Comparison of ENCODE assay signal across 21 cellular contexts in the genomic region with DNA sequence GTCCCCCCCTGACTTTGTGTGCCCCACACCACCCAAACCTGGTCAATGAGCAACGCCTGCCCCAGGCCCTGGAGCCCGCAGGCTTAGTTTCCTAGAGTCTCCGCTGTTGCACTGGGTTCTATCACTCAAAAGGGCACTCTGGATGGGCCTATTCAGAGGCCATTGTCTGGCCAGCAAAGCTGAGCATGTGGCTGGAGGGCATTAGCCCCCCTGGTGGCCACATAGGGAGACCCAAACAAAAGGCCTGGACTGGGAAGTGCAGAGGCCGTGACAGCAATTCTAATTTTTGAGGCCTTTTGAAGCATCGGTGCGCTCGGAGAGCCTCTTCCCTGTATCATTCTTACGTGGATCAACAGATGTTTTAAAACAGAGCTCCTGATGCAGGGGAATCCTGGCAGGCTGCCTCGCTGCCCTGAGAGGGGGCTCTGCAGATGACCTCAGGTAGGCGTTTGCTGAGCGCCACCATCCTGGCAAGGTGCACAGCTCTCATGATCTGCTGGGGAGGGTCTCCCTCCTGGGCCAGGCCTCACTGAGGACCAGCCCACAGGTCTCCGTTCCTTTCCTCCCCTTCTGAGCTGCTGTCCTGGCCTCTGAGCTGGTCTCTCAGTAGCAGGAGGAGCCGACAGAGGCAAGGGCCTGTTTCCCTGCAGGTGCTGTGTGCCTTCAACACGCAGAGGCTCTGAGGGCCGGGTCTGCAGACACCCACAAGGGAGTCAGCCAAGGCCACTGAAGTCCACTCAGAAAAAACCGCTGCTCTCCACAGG.
DNase-seq lines count a peak whose midpoint lies in the region; ATAC-seq and TF ChIP-seq lines count a peak whose summit lies in the region.
"Had no signal": no experiment of that assay in that cellular context is flagged by ENCODE, and none has a peak within 500 bp of the region (broad histone marks: within the 10 kb centered on the region; RNA-seq: fewer than 3 reads in every experiment).

No MANE protein-coding gene starts in this region.

- DNase-seq in ELF-1 (ENCODE audit: low read depth, low spot score) (peak; percentile 80), NB4 (ENCODE audit: low read depth) (no peak), endodermal cell (peak; percentile 63), neural progenitor cell (ENCODE audit: low spot score) (peak; percentile 84), heart left ventricle (no peak), NCI-H1417 treated with DMSO at 0.1 percent for 48 hours (lab: John Stamatoyannopoulos, UW) (no peak), NCI-H1048 (lab: John Stamatoyannopoulos, UW) (no peak)
- DNase-seq: DMS79, GM23248, KBM-7, NCI-H1436, NCI-H1930, NCI-H226, NCI-H524, NCI-H82, PC-9, SIG-M5 had no signal

- peaks cover 2% of the 10 kb centered on the region for H3K9me3 Mint-ChIP-seq in endodermal cell
- H3K9me3 Mint-ChIP-seq in neural progenitor cell = no peaks in the 10 kb centered on the region

- WGBS in endodermal cell (ENCODE audit: insufficient coverage in 1 of 2, insufficient read length in 1 of 2), 2 experiments = 81 to 91% methylated on average over 11 to 16 of the region's 16 CpGs
- WGBS in heart left ventricle, 4 donors = 87 to 91% (median 90%) methylated on average over 15 to 16 of the region's 16 CpGs

- no peaks in the 10 kb centered on the region for H3K36me3 Mint-ChIP-seq in endodermal cell (ENCODE audit: low read depth)
- no peaks in the 10 kb centered on the region for H3K36me3 Mint-ChIP-seq in neural progenitor cell

- H3K4me1 Mint-ChIP-seq in endodermal cell = no peaks in the 10 kb centered on the region
- peaks cover 44% of the 10 kb centered on the region for H3K4me1 Mint-ChIP-seq in neural progenitor cell

- no peak overlapping the region for H3K4me3 Mint-ChIP-seq in endodermal cell
- H3K4me3 Mint-ChIP-seq in neural progenitor cell = no peak overlapping the region

- H3K79me2 ChIP-seq in neural progenitor cell (ENCODE audit: low read depth) = no peaks in the 10 kb centered on the region

- intact Hi-C loops in heart left ventricle (cut with DNase I) = no loop called here

- peak; percentile 12 for TF ChIP-seq CTCF in NB4 (IDR thresholded peaks at IDR 0.05; ENCODE audit: low read depth, low read length)
- TF ChIP-seq CTCF in endodermal cell (conservative IDR thresholded peaks at IDR 0.05) = peak; percentile 65
- TF ChIP-seq CTCF in neural progenitor cell (IDR thresholded peaks at IDR 0.05) = peak; percentile 50
- TF ChIP-seq CTCF in heart left ventricle (IDR thresholded peaks at IDR 0.05) = no peak

- no peak for ATAC-seq in heart left ventricle
- ATAC-seq in GM21447 (IDR thresholded peaks at IDR 0.05; ENCODE audit: unreplicated experiment) = no peak

- peaks cover 15% of the 10 kb centered on the region for H3F3A ChIP-seq in neural progenitor cell (ENCODE audit: low read depth)

- H3K4me2 ChIP-seq in neural progenitor cell = peak overlapping the region; percentile 45
- H3K4me2 ChIP-seq: A549; BLaER1 treated with 17β-estradiol and CSF1 and Interleukin-3, amounts not matched to agents 10 nM and 100 nM; PC-9 had no signal

- no peaks in the 10 kb centered on the region for H3K27me3 ChIP-seq in endodermal cell (ENCODE audit: control insufficient read depth, insufficient read depth, low read length, poor library complexity, severe bottlenecking)
- no peaks in the 10 kb centered on the region for H3K27me3 ChIP-seq in neural progenitor cell
- no peaks in the 10 kb centered on the region for H3K27me3 ChIP-seq in heart left ventricle
- H3K27me3 ChIP-seq: BLaER1 treated with 17β-estradiol and CSF1 and Interleukin-3, amounts not matched to agents 10 nM and 100 nM had no signal

- peak overlapping the region; percentile 79 for H2AFZ ChIP-seq in neural progenitor cell (replicated peaks)
- H2AFZ ChIP-seq: GM23248, PC-9 had no signal

- no peaks in the 10 kb centered on the region for H3K4me1 ChIP-seq in endodermal cell (ENCODE audit: control insufficient read depth, insufficient read depth, low read length)
- peaks cover 20% of the 10 kb centered on the region for H3K4me1 ChIP-seq in neural progenitor cell
- H3K4me1 ChIP-seq in heart left ventricle = no peaks in the 10 kb centered on the region
- H3K4me1 ChIP-seq: A549 had no signal

- no peak for TF ChIP-seq POLR2A in NB4 (IDR thresholded peaks at IDR 0.05; ENCODE audit: extremely low read depth, insufficient read length)
- no peak for TF ChIP-seq POLR2A in heart left ventricle (IDR thresholded peaks at IDR 0.05)

- H4K20me1 ChIP-seq in neural progenitor cell (ENCODE audit: low read depth) = no peaks in the 10 kb centered on the region
- H4K20me1 ChIP-seq: BLaER1 treated with 17β-estradiol and CSF1 and Interleukin-3, amounts not matched to agents 10 nM and 100 nM had no signal

- H3K36me3 ChIP-seq in endodermal cell (ENCODE audit: control insufficient read depth, insufficient read depth, low read length) (no peaks in the 10 kb centered on the region), neural progenitor cell (no peaks in the 10 kb centered on the region), heart left ventricle (no peaks in the 10 kb centered on the region)
- H3K36me3 ChIP-seq: BLaER1 treated with 17β-estradiol and CSF1 and Interleukin-3, amounts not matched to agents 10 nM and 100 nM had no signal

- H3K27me3 Mint-ChIP-seq in endodermal cell (ENCODE audit: insufficient read depth) (peaks cover 3% of the 10 kb centered on the region), neural progenitor cell (ENCODE audit: insufficient read depth, low read depth) (peaks cover 6% of the 10 kb centered on the region)

- H3K4me3 ChIP-seq in NB4 (ENCODE audit: low read depth, low read length) (no peak overlapping the region), endodermal cell (ENCODE audit: low read length) (no peak overlapping the region), neural progenitor cell (no peak overlapping the region), heart left ventricle (no peak overlapping the region)
- H3K4me3 ChIP-seq: A549; BLaER1 treated with 17β-estradiol and CSF1 and Interleukin-3, amounts not matched to agents 10 nM and 100 nM; GM23248; PC-9 had no signal

- peak overlapping the region; percentile 60 for H3K27ac ChIP-seq in endodermal cell (ENCODE audit: low read depth, low read length)
- peak overlapping the region; percentile 53 for H3K27ac ChIP-seq in neural progenitor cell
- H3K27ac ChIP-seq in heart left ventricle = no peak overlapping the region
- H3K27ac ChIP-seq: A549; BLaER1 treated with 17β-estradiol and CSF1 and Interleukin-3, amounts not matched to agents 10 nM and 100 nM; GM23248; PC-9; RWPE1 had no signal

- H3K9ac ChIP-seq in endodermal cell (ENCODE audit: extremely low read depth, low read length, poor library complexity, severe bottlenecking) = no peak overlapping the region
- no peak overlapping the region for H3K9ac ChIP-seq in neural progenitor cell
- H3K9ac ChIP-seq: BLaER1 treated with 17β-estradiol and CSF1 and Interleukin-3, amounts not matched to agents 10 nM and 100 nM; GM23248 had no signal

- H3K9me3 ChIP-seq in endodermal cell (ENCODE audit: control insufficient read depth, low read length) (no peaks in the 10 kb centered on the region), neural progenitor cell (ENCODE audit: low read depth) (no peaks in the 10 kb centered on the region), heart left ventricle (peaks cover 0 to 2% (median 0%) of the 10 kb centered on the region in 12 donors)
- H3K9me3 ChIP-seq: A549; BLaER1 treated with 17β-estradiol and CSF1 and Interleukin-3, amounts not matched to agents 10 nM and 100 nM had no signal

- H3K27ac Mint-ChIP-seq in endodermal cell (no peak overlapping the region), neural progenitor cell (peak overlapping the region; percentile 97)

Comparison
In these comparisons a context has a peak if more than half of its experiments do, and no peak if none do; other contexts are left out.
1. DNase-seq: peak in ELF-1 (single experiment), endodermal cell (single experiment) and neural progenitor cell (single experiment); none in NB4 (single experiment), heart left ventricle (0 of 5), NCI-H1417 treated with DMSO at 0.1 percent for 48 hours (single experiment) and NCI-H1048 (single experiment).
2. CTCF ChIP-seq: peak in NB4 (single experiment), endodermal cell (single experiment) and neural progenitor cell (single experiment); none in heart left ventricle (0 of 12).
3. H3K27ac ChIP-seq: peak in endodermal cell (single experiment) and neural progenitor cell (single experiment); none in heart left ventricle (0 of 12).